ENCODE assay signal across 8 cellular contexts in the genomic region with DNA sequence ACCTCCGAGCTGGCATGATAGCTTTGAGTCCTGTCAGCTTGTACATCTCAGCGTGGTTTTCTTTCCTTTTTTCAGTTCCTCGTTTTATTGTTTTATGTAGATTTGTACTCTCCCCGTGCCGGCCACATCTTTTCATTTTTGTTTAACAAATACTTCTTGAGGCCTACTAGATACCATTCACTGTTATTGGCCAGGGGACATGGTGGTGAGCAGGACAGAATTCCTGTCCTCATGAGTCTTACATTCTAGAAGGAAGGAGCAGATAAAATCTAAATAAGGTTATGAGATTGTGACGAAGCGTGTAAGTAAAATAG. TPM values are rescaled to one million over a fixed set of nuclear protein-coding genes. Genes with fewer than 3 reads are reported as not detected.
DNase-seq lines count a peak whose midpoint lies in the region; FAIRE-seq and TF ChIP-seq lines count a peak whose summit lies in the region.

No MANE protein-coding gene starts in this region.

- peaks cover 63% of the 10 kb centered on the region for H3F3A ChIP-seq in GM23248 (ENCODE audit: insufficient read depth)

- CTCF ChIA-PET in endothelial cell of umbilical vein (lab: Charles Lee) = interaction anchor here (1.0 to 3.6 kb wide), 6 partner anchors 15 to 177 kb away, joined by 3 to 41 read pairs (median 4); no protein-coding TSS in a partner anchor
- CTCF ChIA-PET in activated naive CD4-positive, alpha-beta T cell treated with anti-CD3 and anti-CD28 coated beads, Interleukin-2, amount 10 ng/mL, durations not matched to agents 7 days and 5 days (lab: Charles Lee) = interaction anchor here (1.0 to 1.7 kb wide), 3 partner anchors 12 to 138 kb away, joined by 3 to 6 read pairs (median 3); no protein-coding TSS in a partner anchor

- dilution Hi-C loops in endothelial cell of umbilical vein (cut with MboI; ENCODE audit: extremely low pct_ligation_motif_present, low sequenced_read_pairs) = no loop called here

- no peaks in the 10 kb centered on the region for H3K27me3 Mint-ChIP-seq in activated naive CD4-positive, alpha-beta T cell treated with anti-CD3 and anti-CD28 coated beads, Interleukin-2, amount 10 ng/mL, durations not matched to agents 7 days and 5 days

- peak; percentile 48 for DNase-seq in GM23248
- DNase-seq in NAMALWA (ENCODE audit: low spot score) = peak; percentile 77
- DNase-seq in endothelial cell of umbilical vein (ENCODE audit: low read depth, low spot score) = peak; percentile 55
- DNase-seq in prostate gland (ENCODE audit: low spot score) = no peak
- DNase-seq in urothelium cell line (ENCODE audit: low spot score) = no peak
- no peak for DNase-seq in activated naive CD4-positive, alpha-beta T cell treated with anti-CD3 and anti-CD28 coated beads, Interleukin-2, amount 10 ng/mL, durations not matched to agents 7 days and 5 days
- no peak for DNase-seq in T1000 (lab: John Stamatoyannopoulos, UW)

- H3K27me3 ChIP-seq in GM23248 (replicated peaks; ENCODE audit: insufficient read depth) = no peaks in the 10 kb centered on the region
- H3K27me3 ChIP-seq in endothelial cell of umbilical vein (ENCODE audit: control insufficient read depth in 2 of 2, insufficient read depth in 2 of 2, low read length in 2 of 2) = no peaks in the 10 kb centered on the region
- H3K27me3 ChIP-seq in prostate gland (replicated peaks; ENCODE audit: insufficient read depth) = no peaks in the 10 kb centered on the region

- peaks cover 14% of the 10 kb centered on the region for H3K4me1 Mint-ChIP-seq in activated naive CD4-positive, alpha-beta T cell treated with anti-CD3 and anti-CD28 coated beads, Interleukin-2, amount 10 ng/mL, durations not matched to agents 7 days and 5 days

- peaks cover 10% of the 10 kb centered on the region for H4K20me1 ChIP-seq in GM23248 (ENCODE audit: insufficient read depth)
- no peaks in the 10 kb centered on the region for H4K20me1 ChIP-seq in endothelial cell of umbilical vein (replicated peaks; ENCODE audit: control insufficient read depth, extremely low read depth, insufficient read depth, low read length)

- no peak for TF ChIP-seq CTCF in endothelial cell of umbilical vein (IDR thresholded peaks at IDR 0.05; ENCODE audit: extremely low read depth in 1 of 2, insufficient read depth in 1 of 2, low read depth in 1 of 2, low read length in 2 of 2)
- no peak for TF ChIP-seq CTCF in prostate gland (IDR thresholded peaks at IDR 0.05)

- TF ChIP-seq POLR2A in GM15510 (IDR thresholded peaks at IDR 0.05; ENCODE audit: borderline replicate concordance, extremely low read depth, insufficient read length) = peak; percentile 34
- TF ChIP-seq POLR2A in endothelial cell of umbilical vein (IDR thresholded peaks at IDR 0.05; ENCODE audit: low read depth, low read length) = no peak
- TF ChIP-seq POLR2A in prostate gland (IDR thresholded peaks at IDR 0.05) = no peak

- H3K9ac ChIP-seq in GM23248 = peak overlapping the region; percentile 88
- H3K9ac ChIP-seq in endothelial cell of umbilical vein (replicated peaks; ENCODE audit: extremely low read depth, insufficient read depth, low read length) = peak overlapping the region; percentile 79

- H3K36me3 ChIP-seq in GM23248 (ENCODE audit: low read depth) (0 out of 2 replicates have a peak, but pooled peaks cover 3% of the 10 kb centered on the region), endothelial cell of umbilical vein (ENCODE audit: control insufficient read depth in 2 of 2, extremely low read depth in 1 of 2, insufficient read depth in 2 of 2, low read length in 2 of 2) (no peaks in the 10 kb centered on the region), prostate gland (no peaks in the 10 kb centered on the region)

- H3K4me3 Mint-ChIP-seq in activated naive CD4-positive, alpha-beta T cell treated with anti-CD3 and anti-CD28 coated beads, Interleukin-2, amount 10 ng/mL, durations not matched to agents 7 days and 5 days = no peak overlapping the region

- POLR2A ChIA-PET in endothelial cell of umbilical vein (lab: Charles Lee) = interaction anchor here (0.5 to 2.0 kb wide), 5 partner anchors 29 to 391 kb away, joined by 3 to 10 read pairs (median 3); no protein-coding TSS in a partner anchor

- intact Hi-C loops in endothelial cell of umbilical vein (cut with micrococcal nuclease) = loop anchor here (1.0 to 2.0 kb wide), 6 partner anchors 29 to 436 kb away; a partner anchor contains a TSS
- intact Hi-C loops in prostate gland (cut with DNase I) = loop anchor here (2.0 to 5.0 kb wide), 2 partner anchors 175 to 435 kb away; a partner anchor contains a TSS

- H3K4me2 ChIP-seq in GM23248 (ENCODE audit: unreplicated experiment) = peak overlapping the region; percentile 87
- H3K4me2 ChIP-seq in endothelial cell of umbilical vein (ENCODE audit: insufficient read depth, low read length) = peak overlapping the region; percentile 88

- H3K9me2 ChIP-seq in GM23248 (ENCODE audit: insufficient read depth) = no peaks in the 10 kb centered on the region

- no peaks in the 10 kb centered on the region for H3K9me3 ChIP-seq in GM23248 (ENCODE audit: low read depth)
- no peaks in the 10 kb centered on the region for H3K9me3 ChIP-seq in endothelial cell of umbilical vein (replicated peaks; ENCODE audit: control insufficient read depth, insufficient read depth, low read length)
- H3K9me3 ChIP-seq in prostate gland = no peaks in the 10 kb centered on the region

- no peak overlapping the region for H2AFZ ChIP-seq in GM23248
- H2AFZ ChIP-seq in endothelial cell of umbilical vein (ENCODE audit: low read depth, low read length) = no peak overlapping the region

- H3K9me1 ChIP-seq in endothelial cell of umbilical vein (replicated peaks; ENCODE audit: control insufficient read depth, extremely low read depth, insufficient read depth, low read length) = no peaks in the 10 kb centered on the region

- H3K36me3 Mint-ChIP-seq in activated naive CD4-positive, alpha-beta T cell treated with anti-CD3 and anti-CD28 coated beads, Interleukin-2, amount 10 ng/mL, durations not matched to agents 7 days and 5 days = peaks cover 1% of the 10 kb centered on the region

- no peak overlapping the region for H3K27ac Mint-ChIP-seq in activated naive CD4-positive, alpha-beta T cell treated with anti-CD3 and anti-CD28 coated beads, Interleukin-2, amount 10 ng/mL, durations not matched to agents 7 days and 5 days

- FAIRE-seq in endothelial cell of umbilical vein (lab: Jason Lieb, UNC) (no peak), urothelium cell line (lab: Jason Lieb, UNC) (no peak)

- in situ Hi-C loops in GM23248 (cut with MboI) = no loop called here

- TSS peak; percentile 38 for BruUV-seq in endothelial cell of umbilical vein (replicated peaks; lab: Mats Ljungman, UMichigan)

- H3K4me1 ChIP-seq in GM23248 (ENCODE audit: insufficient read depth) (peaks cover 16% of the 10 kb centered on the region), endothelial cell of umbilical vein (ENCODE audit: control insufficient read depth, extremely low read depth, insufficient read depth, low read length) (peaks cover 36% of the 10 kb centered on the region), prostate gland (replicated peaks) (no peaks in the 10 kb centered on the region)

- H3K27ac ChIP-seq in GM23248 (peak overlapping the region; percentile 83), endothelial cell of umbilical vein (ENCODE audit: insufficient read depth, low read depth, low read length) (peak overlapping the region; percentile 82), prostate gland (peak overlapping the region; percentile 95)

- H3K79me2 ChIP-seq in GM23248 (ENCODE audit: insufficient read depth) (peaks cover 80% of the 10 kb centered on the region), endothelial cell of umbilical vein (ENCODE audit: control insufficient read depth, insufficient read depth, low read length) (peaks cover 59% of the 10 kb centered on the region)

- WGBS in GM23248 (ENCODE audit: low coverage in 1 of 2, low lambda C conversion rate in 2 of 2, missing lambda C conversion rate in 2 of 2), 2 experiments = 30 to 36% methylated on average over 7 of the region's 7 CpGs
- under 1% methylated on average over 7 of the region's 7 CpGs for WGBS in prostate gland

- H3K4me3 ChIP-seq in GM23248 (peak overlapping the region; percentile 99), endothelial cell of umbilical vein (replicated peaks in 1 of 3; ENCODE audit: insufficient read depth in 1 of 3, low read depth in 1 of 3, low read length in 3 of 3) (peak overlapping the region; percentile 81 to 96 (median 90)), prostate gland (peak overlapping the region; percentile 96 to 98)

- H3K9me3 Mint-ChIP-seq in activated naive CD4-positive, alpha-beta T cell treated with anti-CD3 and anti-CD28 coated beads, Interleukin-2, amount 10 ng/mL, durations not matched to agents 7 days and 5 days = no peaks in the 10 kb centered on the region

TF ChIP-seq in endothelial cell of umbilical vein, 7 proteins besides CTCF, POLR2A, EP300 and RAD21:
- TF ChIP-seq JUN (IDR thresholded peaks at IDR 0.05; ENCODE audit: borderline replicate concordance, insufficient read depth, insufficient read length, low read depth) = no peak
- TF ChIP-seq GATA2 (IDR thresholded peaks at IDR 0.05; ENCODE audit: insufficient read depth, insufficient read length, low read depth, low read length) = peak; percentile 45
- TF ChIP-seq EZH2 (IDR thresholded peaks at IDR 0.05; ENCODE audit: borderline replicate concordance, low read depth, low read length, severe bottlenecking) = no peak
- no peak for TF ChIP-seq FOS (IDR thresholded peaks at IDR 0.05; ENCODE audit: borderline replicate concordance, insufficient read depth, low read length)
- TF ChIP-seq POLR2AphosphoS5 (IDR thresholded peaks at IDR 0.05; ENCODE audit: insufficient read depth, low read depth, low read length) = no peak

RNA-seq across cellular contexts. Expression of a gene that starts 1.2 kb away (rescaled TPM):
- 148 and 172 TPM in 2 replicates for total RNA-seq in GM23248 (2014; rRNA removed; shearing (Covaris generic))
- polyA plus RNA-seq in GM23248 (2016; fragmentation: Nextera tagmentation; extraction: Ambion mirVana) (73.1 and 73.6 TPM in 2 replicates), endothelial cell of umbilical vein (26.1 and 28.5 TPM in 2 replicates)
- total RNA-seq in endothelial cell of umbilical vein (29.9 and 38.5 TPM in 2 replicates), prostate gland (10 to 100 TPM; 23.9 to 42.6 TPM)
- polyA plus RNA-seq in endothelial cell of umbilical vein (2011; cell fraction: cytosol; rRNA removed) = 18.9 and 23.5 TPM in 2 replicates
- 30.6 and 36.9 TPM in 2 replicates for polyA plus RNA-seq in endothelial cell of umbilical vein (2011; cell fraction: nucleus; rRNA removed)
- 26.5 and 27.6 TPM in 2 replicates for polyA plus RNA-seq in endothelial cell of umbilical vein (2012)
- 47.2 and 52.6 TPM in 2 replicates for polyA minus RNA-seq in endothelial cell of umbilical vein
- 23.6 TPM for polyA minus RNA-seq in endothelial cell of umbilical vein (2011; cell fraction: cytosol; rRNA and poly(A)+ RNA removed)
- 68.4 and 78.7 TPM in 2 replicates for polyA minus RNA-seq in endothelial cell of umbilical vein (2011; cell fraction: nucleus; rRNA and poly(A)+ RNA removed)

Comparison
In these comparisons a context has a peak if more than half of its experiments do, and no peak if none do; other contexts are left out.
1. DNase-seq: peak in GM23248 (single experiment), NAMALWA (single experiment) and endothelial cell of umbilical vein (single experiment); none in prostate gland (single experiment), urothelium cell line (single experiment), activated naive CD4-positive, alpha-beta T cell treated with anti-CD3 and anti-CD28 coated beads, Interleukin-2, amount 10 ng/mL, durations not matched to agents 7 days and 5 days (single experiment) and T1000 (single experiment).
2. Peak in every context shown above with its lines, with median percentiles within 50 percentile points of each other: H3K27ac ChIP-seq and H3K4me3 ChIP-seq.